ENCODE assay signal across 8 cellular contexts in genomic region chr11:57325735-57326048, GRCh38. TPM values are rescaled to one million over a fixed set of nuclear protein-coding genes. Genes with fewer than 3 reads are reported as not detected.
A peak's percentile ranks its signal among the peaks of the same experiment; 100 is the strongest.
DNase-seq lines count a peak whose midpoint lies in the region; ATAC-seq and TF ChIP-seq lines count a peak whose summit lies in the region.

No MANE protein-coding gene starts in this region.

- WGBS in trophoblast cell (ENCODE audit: extremely low coverage, insufficient coverage, insufficient read length), result no CpG with 5 or more reads among the region's 6 CpGs

- peak overlapping the region; percentile 51 for H3K4me2 ChIP-seq in trophoblast cell (ENCODE audit: low read length)

- no peak overlapping the region for H3K23ac ChIP-seq in trophoblast cell (ENCODE audit: low read length)

- no peaks in the 10 kb centered on the region for H3K27me3 ChIP-seq in trophoblast cell (ENCODE audit: insufficient read depth, low read length)

- no peaks in the 10 kb centered on the region for H3K9me3 ChIP-seq in trophoblast cell (ENCODE audit: insufficient read depth, low read depth, low read length)

- H3K79me2 ChIP-seq in trophoblast cell (ENCODE audit: control insufficient read depth, insufficient read depth, low read length, poor library complexity), result peaks cover 19% of the 10 kb centered on the region

- H3K18ac ChIP-seq in trophoblast cell (ENCODE audit: low read length), result peak overlapping the region; percentile 6

- H3K4ac ChIP-seq in trophoblast cell (ENCODE audit: low read depth, low read length), result no peak overlapping the region

- peak overlapping the region; percentile 81 for H2BK5ac ChIP-seq in trophoblast cell (ENCODE audit: low read depth, low read length, poor library complexity)

- H2BK12ac ChIP-seq in trophoblast cell (ENCODE audit: low read length), result no peak overlapping the region

- TF ChIP-seq CTCF in fibroblast of the aortic adventitia (IDR thresholded peaks at IDR 0.05; ENCODE audit: insufficient read depth, low read length), result no peak

- ATAC-seq in SK-N-SH treated with all-trans-retinoic acid at 6 μM for 48 hours, result peak; percentile 40
- ATAC-seq in GM19452 (IDR thresholded peaks at IDR 0.05; ENCODE audit: unreplicated experiment), result no peak

- peak overlapping the region; percentile 27 for H2AK5ac ChIP-seq in trophoblast cell (ENCODE audit: low read length)

- H2BK120ac ChIP-seq in trophoblast cell (ENCODE audit: insufficient read depth, low read length, poor library complexity), result peak overlapping the region; percentile 9

- H3K4me3 ChIP-seq in fibroblast of the aortic adventitia (ENCODE audit: low read depth, low read length) (peak overlapping the region; percentile 66), trophoblast cell (ENCODE audit: low read depth, low read length) (no peak overlapping the region)

- H4K12ac ChIP-seq in trophoblast cell (ENCODE audit: low read depth, low read length), result peak overlapping the region; percentile 15

- H3K27ac ChIP-seq in trophoblast cell (ENCODE audit: low read depth, low read length), result peak overlapping the region; percentile 89

- H3K4me1 ChIP-seq in trophoblast cell (ENCODE audit: control insufficient read depth in 1 of 2, insufficient read depth in 2 of 2, low read length in 2 of 2), result peaks cover 22 to 31% of the 10 kb centered on the region in 2 experiments

- H3K36me3 ChIP-seq in trophoblast cell (ENCODE audit: control insufficient read depth in 1 of 2, insufficient read depth in 2 of 2, low read length in 2 of 2), result peaks cover 34 to 45% of the 10 kb centered on the region in 2 experiments

- H3K9ac ChIP-seq in trophoblast cell (ENCODE audit: low read length), result no peak overlapping the region

- H4K91ac ChIP-seq in trophoblast cell (ENCODE audit: low read depth, low read length), result peak overlapping the region; percentile 64

- H2AFZ ChIP-seq in trophoblast cell (ENCODE audit: insufficient read depth, low read length, poor library complexity), result peak overlapping the region; percentile 2

- peak overlapping the region; percentile 83 for H4K8ac ChIP-seq in trophoblast cell (ENCODE audit: low read depth, low read length)

- H3K14ac ChIP-seq in trophoblast cell (ENCODE audit: low read length), result peak overlapping the region; percentile 69

- peak; percentile 58 for DNase-seq in NCI-H748 (lab: John Stamatoyannopoulos, UW; ENCODE audit: unreplicated experiment)
- DNase-seq in NCI-H748 treated with DMSO at 0.1 percent for 48 hours (lab: John Stamatoyannopoulos, UW), result no peak
- no peak for DNase-seq in fibroblast of the aortic adventitia (ENCODE audit: low read depth)
- DNase-seq in trophoblast cell, result peak in 1 of 2 donors; percentile 45
- DNase-seq in medulla oblongata (ENCODE audit: extremely low spot score), result no peak
- DNase-seq in activated CD8-positive, alpha-beta memory T cell treated with anti-CD3 and anti-CD28 coated beads, Interleukin-2, amount 50 U/mL, for 4 hours, result no peak

- H3K79me1 ChIP-seq in trophoblast cell (ENCODE audit: low read length), result peaks cover 28% of the 10 kb centered on the region

TF ChIP-seq in SK-N-SH treated with all-trans-retinoic acid at 6 μM for 48 hours, 23 proteins besides CTCF, POLR2A, EP300 and RAD21:
- TF ChIP-seq OSR1 (CRISPR knock-in tag; IDR thresholded peaks at IDR 0.05) (no peak), ESRRG (CRISPR knock-in tag; IDR thresholded peaks at IDR 0.05) (no peak), BACH2 (CRISPR knock-in tag; IDR thresholded peaks at IDR 0.05; ENCODE audit: borderline replicate concordance) (no peak), CSDC2 (CRISPR knock-in tag; IDR thresholded peaks at IDR 0.05) (no peak), GLIS3 (CRISPR knock-in tag; IDR thresholded peaks at IDR 0.05) (no peak), ZNF8 (CRISPR knock-in tag; IDR thresholded peaks at IDR 0.05) (no peak), TCF4 (CRISPR knock-in tag; IDR thresholded peaks at IDR 0.05; ENCODE audit: borderline replicate concordance) (no peak), ZNF565 (CRISPR knock-in tag; conservative IDR thresholded peaks at IDR 0.05; ENCODE audit: low read depth) (no peak), ISL1 (CRISPR knock-in tag; IDR thresholded peaks at IDR 0.05) (no peak), ARNTL (CRISPR knock-in tag; IDR thresholded peaks at IDR 0.05; ENCODE audit: borderline replicate concordance, low read depth) (no peak), POU6F1 (CRISPR knock-in tag; IDR thresholded peaks at IDR 0.05; ENCODE audit: borderline replicate concordance, low read depth) (no peak), CREB5 (CRISPR knock-in tag; IDR thresholded peaks at IDR 0.05; ENCODE audit: low read depth) (no peak), ZFP3 (CRISPR knock-in tag; IDR thresholded peaks at IDR 0.05) (no peak), TSHZ2 (CRISPR knock-in tag; IDR thresholded peaks at IDR 0.05) (no peak), PPARA (CRISPR knock-in tag; IDR thresholded peaks at IDR 0.05; ENCODE audit: borderline replicate concordance) (no peak)

RNA-seq across cellular contexts. Expression of gene TNKS1BP1, which starts 0.9 kb away (rescaled TPM):
- total RNA-seq in fibroblast of the aortic adventitia (ENCODE audit: low replicate concordance), result 70.0 and 108 TPM in 2 replicates
- polyA plus RNA-seq in trophoblast cell (2013), result 264 and 289 TPM in 2 replicates

RNA-seq across cellular contexts. Expression of gene SSRP1, which starts 10.0 kb away (rescaled TPM):
- 60.7 and 83.2 TPM in 2 replicates for total RNA-seq in fibroblast of the aortic adventitia (ENCODE audit: low replicate concordance)
- 113 and 120 TPM in 2 replicates for polyA plus RNA-seq in trophoblast cell (2013)

RNA-seq across cellular contexts. Expression of gene P2RX3, which starts 12.5 kb away (rescaled TPM):
- total RNA-seq in fibroblast of the aortic adventitia (ENCODE audit: low replicate concordance), result not detected in 2 replicates
- polyA plus RNA-seq in trophoblast cell (2013), result 0.07 and 0.11 TPM in 2 replicates

RNA-seq across cellular contexts. Expression of gene PRG3, which starts 55.3 kb away (rescaled TPM):
- total RNA-seq in fibroblast of the aortic adventitia (ENCODE audit: low replicate concordance), result not detected in 2 replicates
- not detected in 2 replicates for polyA plus RNA-seq in trophoblast cell (2013)
